ENCODE assay signal across 8 cellular contexts in genomic region chr3:127590282-127590592, GRCh38. TPM values are rescaled to one million over a fixed set of nuclear protein-coding genes. Genes with fewer than 3 reads are reported as not detected.
DNase-seq lines count a peak whose midpoint lies in the region; ATAC-seq and TF ChIP-seq lines count a peak whose summit lies in the region.

No MANE protein-coding gene starts in this region.

- POLR2A ChIA-PET in CD8-positive, alpha-beta T cell (lab: Charles Lee), result interaction anchor here (1.0 to 2.6 kb wide), 2 partner anchors 15 to 82 kb away, joined by 4 to 11 read pairs; no protein-coding TSS in a partner anchor

- H3K27ac Mint-ChIP-seq in CD8-positive, alpha-beta T cell, result peak overlapping the region; percentile 91
- no peak overlapping the region for H3K27ac Mint-ChIP-seq in activated T-cell treated with anti-CD3 and anti-CD28 coated beads, Interleukin-2, amount 50 U/mL, for 72 hours

- no peaks in the 10 kb centered on the region for H3K36me3 ChIP-seq in CD8-positive, alpha-beta T cell (ENCODE audit: insufficient read depth, low read length)

- H3K9me3 ChIP-seq in CD8-positive, alpha-beta T cell (ENCODE audit: low read length), result no peaks in the 10 kb centered on the region

- CTCF ChIA-PET in CD8-positive, alpha-beta T cell (lab: Charles Lee), result interaction anchor here (2.8 kb wide), 1 partner anchor 15 kb away, joined by 13 read pairs; no protein-coding TSS in a partner anchor

- H3K4me3 ChIP-seq in CD8-positive, alpha-beta T cell (ENCODE audit: low read depth, low read length), result peak overlapping the region; percentile 81
- peak overlapping the region; percentile 90 for H3K4me3 ChIP-seq in skeletal muscle cell (ENCODE audit: low read depth, low read length)

- no peaks in the 10 kb centered on the region for H3K27me3 Mint-ChIP-seq in CD8-positive, alpha-beta T cell (ENCODE audit: low read depth)
- H3K27me3 Mint-ChIP-seq in activated T-cell treated with anti-CD3 and anti-CD28 coated beads, Interleukin-2, amount 50 U/mL, for 72 hours (ENCODE audit: low read depth), result no peaks in the 10 kb centered on the region

- no peaks in the 10 kb centered on the region for H3K27me3 ChIP-seq in CD8-positive, alpha-beta T cell (ENCODE audit: insufficient read depth, low read length)

- no peak for TF ChIP-seq CTCF in CD8-positive, alpha-beta T cell (IDR thresholded peaks at IDR 0.05)

- ATAC-seq in CD8-positive, alpha-beta T cell, result peak; percentile 28
- ATAC-seq in GM19397 (IDR thresholded peaks at IDR 0.05; ENCODE audit: unreplicated experiment) (peak; percentile 35), HG03432 (IDR thresholded peaks at IDR 0.05; ENCODE audit: unreplicated experiment) (peak; percentile 36), left cardiac atrium (peak; percentile 67 to 73)
- ATAC-seq in activated T-cell treated with anti-CD3 and anti-CD28 coated beads, Interleukin-2, amount 50 U/mL, for 72 hours (replicated peaks in 1 of 2), result peak; percentile 46 to 51

- H3K9me3 Mint-ChIP-seq in CD8-positive, alpha-beta T cell, result no peaks in the 10 kb centered on the region
- H3K9me3 Mint-ChIP-seq in activated T-cell treated with anti-CD3 and anti-CD28 coated beads, Interleukin-2, amount 50 U/mL, for 72 hours, result no peaks in the 10 kb centered on the region

- intact Hi-C loops in CD8-positive, alpha-beta T cell (cut with DNase I, micrococcal nuclease), result loop anchor here (1.0 to 10.0 kb wide), 12 partner anchors 8 to 1675 kb away; partner anchors contain the start of genes CHCHD6 (in 2 of the 2), PLXNA1 (in 2 of the 2), SEC61A1 (in 2 of the 2) and ABTB1 (in 1 of the 2)
- intact Hi-C loops in left cardiac atrium (cut with DNase I), result no loop called here

- peak in 2 of 7 experiments; percentile 26 to 33 for DNase-seq in CD8-positive, alpha-beta T cell
- DNase-seq in activated T-cell treated with anti-CD3 and anti-CD28 coated beads, Interleukin-2, amount 50 U/mL, for 72 hours, result peak; percentile 45 to 56
- DNase-seq in left cardiac atrium (no peak), skeletal muscle cell (ENCODE audit: low read depth) (no peak), NCI-H446 (lab: John Stamatoyannopoulos, UW) (no peak), NCI-H774 (lab: John Stamatoyannopoulos, UW) (no peak)

- peak overlapping the region; percentile 97 for H3K4me3 Mint-ChIP-seq in CD8-positive, alpha-beta T cell
- H3K4me3 Mint-ChIP-seq in activated T-cell treated with anti-CD3 and anti-CD28 coated beads, Interleukin-2, amount 50 U/mL, for 72 hours, result peak overlapping the region; percentile 82 to 91

- H3K36me3 Mint-ChIP-seq in CD8-positive, alpha-beta T cell, result peaks cover 4% of the 10 kb centered on the region
- H3K36me3 Mint-ChIP-seq in activated T-cell treated with anti-CD3 and anti-CD28 coated beads, Interleukin-2, amount 50 U/mL, for 72 hours (ENCODE audit: insufficient read depth in 2 of 2), result no peaks in the 10 kb centered on the region

- H3K4me1 ChIP-seq in CD8-positive, alpha-beta T cell (ENCODE audit: insufficient read depth, low read length), result peaks cover 20% of the 10 kb centered on the region

- peaks cover 40% of the 10 kb centered on the region for H3K4me1 Mint-ChIP-seq in CD8-positive, alpha-beta T cell (ENCODE audit: low read depth)
- H3K4me1 Mint-ChIP-seq in activated T-cell treated with anti-CD3 and anti-CD28 coated beads, Interleukin-2, amount 50 U/mL, for 72 hours (ENCODE audit: low read depth), result peaks cover 24% of the 10 kb centered on the region

- H3K27ac ChIP-seq in CD8-positive, alpha-beta T cell (ENCODE audit: low read depth, low read length), result peak overlapping the region; percentile 68

RNA-seq across cellular contexts. Expression of gene TPRA1, which starts 0.3 kb away (rescaled TPM):
- total RNA-seq in CD8-positive, alpha-beta T cell, result 1 to 10 TPM; 6.0 to 6.1 TPM
- total RNA-seq in activated T-cell treated with anti-CD3 and anti-CD28 coated beads, Interleukin-2, amount 50 U/mL, for 72 hours, result 10 to 100 TPM; 31.1 to 39.0 TPM
- total RNA-seq in left cardiac atrium, result 10 to 100 TPM; 19.4 to 20.4 TPM

RNA-seq across cellular contexts. Expression of gene MCM2, which starts 8.0 kb away (rescaled TPM):
- 10 to 100 TPM; 13.7 to 14.0 TPM for total RNA-seq in CD8-positive, alpha-beta T cell
- total RNA-seq in activated T-cell treated with anti-CD3 and anti-CD28 coated beads, Interleukin-2, amount 50 U/mL, for 72 hours, result 100 to 1,000 TPM; 122 to 219 TPM
- 1 to 10 TPM; 4.7 to 9.2 TPM for total RNA-seq in left cardiac atrium

RNA-seq across cellular contexts. Expression of gene PODXL2, which starts 38.7 kb away (rescaled TPM):
- total RNA-seq in CD8-positive, alpha-beta T cell, result 1 to 10 TPM; 2.7 to 3.2 TPM
- 1 to 10 TPM in 1 of 2 donors, under 1 TPM in 1; 0.14 to 1.4 TPM for total RNA-seq in activated T-cell treated with anti-CD3 and anti-CD28 coated beads, Interleukin-2, amount 50 U/mL, for 72 hours
- 1 to 10 TPM; 1.6 to 3.0 TPM for total RNA-seq in left cardiac atrium

Comparison
In these comparisons a context has a peak if more than half of its experiments do, and no peak if none do; other contexts are left out.
1. DNase-seq: peak in activated T-cell treated with anti-CD3 and anti-CD28 coated beads, Interleukin-2, amount 50 U/mL, for 72 hours (2 of 2); none in left cardiac atrium (single experiment), skeletal muscle cell (single experiment), NCI-H446 (0 of 2) and NCI-H774 (single experiment).
2. RNA of gene MCM2, which starts 8.0 kb away (total RNA-seq): 122 to 219 TPM in activated T-cell treated with anti-CD3 and anti-CD28 coated beads, Interleukin-2, amount 50 U/mL, for 72 hours; 13.7 to 14.0 TPM in CD8-positive, alpha-beta T cell and 4.7 to 9.2 TPM in left cardiac atrium; every median in the first group is over 4 times any median in the second.
3. intact Hi-C loops: an anchor here in CD8-positive, alpha-beta T cell (1.0 to 10.0 kb wide); none called in left cardiac atrium.
4. Peak in every context shown above with its lines, with median percentiles within 50 percentile points of each other: ATAC-seq.